Comparison of ENCODE assay signal across 12 cellular contexts in the genomic region with DNA sequence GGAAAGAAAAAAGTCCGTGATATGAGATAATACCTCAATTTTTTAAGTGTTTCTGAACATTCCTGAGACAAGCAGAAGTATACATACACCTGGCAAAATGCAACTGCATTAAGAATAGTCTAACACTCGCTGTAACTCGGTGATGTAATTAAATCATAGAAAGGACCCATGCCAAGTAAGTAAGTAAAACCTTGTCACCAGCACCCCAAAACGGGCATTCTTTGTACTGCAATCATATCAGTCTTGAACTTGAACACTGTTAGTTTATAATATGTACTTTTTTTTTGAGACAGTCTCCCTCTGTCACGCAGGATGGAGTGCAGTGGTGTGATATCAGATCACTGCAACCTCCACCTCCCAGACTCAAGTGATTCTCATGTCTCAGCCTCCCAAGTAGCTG. TPM values are rescaled to one million over a fixed set of nuclear protein-coding genes. Genes with fewer than 3 reads are reported as not detected.
DNase-seq lines count a peak whose midpoint lies in the region; ATAC-seq, FAIRE-seq and TF ChIP-seq lines count a peak whose summit lies in the region.
"Had no signal": no experiment of that assay in that cellular context is flagged by ENCODE, and none has a peak within 500 bp of the region (broad histone marks: within the 10 kb centered on the region; RNA-seq: fewer than 3 reads in every experiment).

No MANE protein-coding gene starts in this region.

- H3K14ac ChIP-seq in IMR-90 (replicated peaks; ENCODE audit: low read depth, low read length), result no peak overlapping the region

- TF ChIP-seq POLR2A in IMR-90 (IDR thresholded peaks at IDR 0.05; ENCODE audit: low read depth, low read length) (no peak), ovary (IDR thresholded peaks at IDR 0.05) (no peak)

- H2BK15ac ChIP-seq in IMR-90 (ENCODE audit: low read depth, low read length), result no peak overlapping the region

- H3K9me3 ChIP-seq in IMR-90 (ENCODE audit: control insufficient read depth, insufficient read depth, low read length) (no peaks in the 10 kb centered on the region), RWPE2 (ENCODE audit: severe bottlenecking) (no peaks in the 10 kb centered on the region), ovary (no peaks in the 10 kb centered on the region)
- H3K9me3 ChIP-seq: tibial artery had no signal

- no peak overlapping the region for H4K91ac ChIP-seq in IMR-90 (ENCODE audit: insufficient read depth, low read depth, low read length)

- H3K56ac ChIP-seq in IMR-90 (ENCODE audit: extremely low read depth, insufficient read depth, low read length), result no peak overlapping the region

- peaks cover 0 to 4% of the 10 kb centered on the region in 2 experiments; a peak in 1 of 4 replicates for H3K79me1 ChIP-seq in IMR-90 (ENCODE audit: low read depth in 1 of 2, low read length in 2 of 2)

- in situ Hi-C loops in IMR-90 (cut with MboI; ENCODE audit: low sequenced_read_pairs), result no loop called here

- no peak overlapping the region for H3K9ac ChIP-seq in IMR-90 (ENCODE audit: low read depth, low read length)

- no CpG with 5 or more reads among the region's 5 CpGs for WGBS in IMR-90 (ENCODE audit: extremely low coverage in 2 of 2, insufficient read length in 1 of 2), 2 experiments
- WGBS in ovary, 3 donors, result 51 to 59% (median 59%) methylated on average over 5 of the region's 5 CpGs

- no peak overlapping the region for H2BK20ac ChIP-seq in IMR-90 (ENCODE audit: low read depth, low read length)

- H3K9me1 ChIP-seq in IMR-90 (ENCODE audit: insufficient read depth, low read length), result 0 out of 2 replicates have a peak, but pooled peaks cover 5% of the 10 kb centered on the region

- H2AK9ac ChIP-seq in IMR-90 (replicated peaks; ENCODE audit: low read depth, low read length, poor library complexity), result no peak overlapping the region

- BruUV-seq in IMR-90 (replicated peaks; lab: Mats Ljungman, UMichigan), result no TSS peak

- no peak overlapping the region for H3K18ac ChIP-seq in IMR-90 (ENCODE audit: low read depth, low read length)

- TF ChIP-seq EP300 in ovary (IDR thresholded peaks at IDR 0.05), result no peak

- H3K36me3 ChIP-seq in IMR-90 (ENCODE audit: control insufficient read depth, insufficient read depth, low read length), result no peaks in the 10 kb centered on the region
- H3K36me3 ChIP-seq in RWPE2 (ENCODE audit: low read depth), result no peaks in the 10 kb centered on the region
- H3K36me3 ChIP-seq in ovary, result no peaks in the 10 kb centered on the region

- H2AFZ ChIP-seq in IMR-90 (replicated peaks; ENCODE audit: low read length, poor library complexity), result no peak overlapping the region

- dilution Hi-C loops in IMR-90 (cut with HindIII; ENCODE audit: low sequenced_read_pairs, unreplicated experiment), result no loop called here

- CTCF ChIA-PET in IMR-90 (lab: Yijun Ruan, JAX), result no interaction called here

- FAIRE-seq in frontal cortex (lab: Jason Lieb, UNC), result no peak

- no peak overlapping the region for H3K4me2 ChIP-seq in IMR-90 (ENCODE audit: low read depth, low read length)

- no peak overlapping the region for H2BK5ac ChIP-seq in IMR-90 (ENCODE audit: low read depth, low read length, poor library complexity, severe bottlenecking)

- TF ChIP-seq RAD21 in IMR-90 (IDR thresholded peaks at IDR 0.05; ENCODE audit: low read length), result peak; percentile 62

- H3K27ac ChIP-seq in IMR-90 (ENCODE audit: insufficient read depth, low read length) (no peak overlapping the region), RWPE2 (ENCODE audit: poor library complexity, severe bottlenecking) (no peak overlapping the region), ovary (no peak overlapping the region)
- H3K27ac ChIP-seq: tibial artery had no signal

- DNase-seq in AML-193 (lab: John Stamatoyannopoulos, UW) (peak; percentile 61 to 68), IMR-90 (peak; percentile 50), RWPE2 (ENCODE audit: low spot score) (no peak), fibroblast of mammary gland (ENCODE audit: low read depth) (peak; percentile 40), NCI-H1417 (lab: John Stamatoyannopoulos, UW) (no peak), ovary (no peak), frontal cortex (ENCODE audit: low spot score in 2 of 2) (no peak)
- DNase-seq: activated CD4-positive, alpha-beta T cell treated with anti-CD3 and anti-CD28 coated beads, Interleukin-2, amount 50 U/mL, for 1 hour; activated gamma-delta T cell; natural killer cell; tibial artery had no signal

- no peak overlapping the region for H2AK5ac ChIP-seq in IMR-90 (ENCODE audit: low read depth, low read length)

- no peak overlapping the region for H2BK120ac ChIP-seq in IMR-90 (ENCODE audit: low read depth, low read length)

- intact Hi-C loops in IMR-90 (cut with micrococcal nuclease), result loop anchor here (1.0 kb wide), 1 partner anchor 122 kb away; no protein-coding TSS in a partner anchor
- intact Hi-C loops in ovary (cut with DNase I), result no loop called here

- no peak overlapping the region for H4K5ac ChIP-seq in IMR-90 (ENCODE audit: low read depth, low read length)

- H3K27me3 ChIP-seq in IMR-90 (ENCODE audit: control insufficient read depth, insufficient read depth, low read length) (no peaks in the 10 kb centered on the region), RWPE2 (ENCODE audit: insufficient read depth, poor library complexity, severe bottlenecking) (no peaks in the 10 kb centered on the region), ovary (no peaks in the 10 kb centered on the region)
- H3K27me3 ChIP-seq: tibial artery had no signal

- TF ChIP-seq CTCF in IMR-90 (conservative IDR thresholded peaks at IDR 0.05; ENCODE audit: low read depth, low read length) (peak; percentile 47), RWPE2 (IDR thresholded peaks at IDR 0.05; ENCODE audit: poor library complexity, severe bottlenecking) (peak; percentile 81), fibroblast of mammary gland (conservative IDR thresholded peaks at IDR 0.05; ENCODE audit: control insufficient read depth, insufficient read depth, low read depth, low read length) (peak; percentile 12), ovary (IDR thresholded peaks at IDR 0.05) (no peak)

- H3K23ac ChIP-seq in IMR-90 (ENCODE audit: low read depth, low read length), result no peak overlapping the region

- H3K4me1 ChIP-seq in IMR-90 (ENCODE audit: control insufficient read depth, insufficient read depth, low read length) (peaks cover 5% of the 10 kb centered on the region; the same call in 1 of the 2 replicates), RWPE2 (ENCODE audit: insufficient read depth, poor library complexity, severe bottlenecking) (no peaks in the 10 kb centered on the region), ovary (ENCODE audit: insufficient read depth) (no peaks in the 10 kb centered on the region)
- H3K4me1 ChIP-seq: tibial artery had no signal

- POLR2A ChIA-PET in IMR-90 (lab: Charles Lee; ENCODE audit: unreplicated experiment), result no interaction called here

- H3K4me3 ChIP-seq in IMR-90 (ENCODE audit: insufficient read depth, low read depth, low read length) (no peak overlapping the region), RWPE2 (ENCODE audit: severe bottlenecking) (no peak overlapping the region), fibroblast of mammary gland (ENCODE audit: control insufficient read depth, low read depth, low read length) (no peak overlapping the region), ovary (no peak overlapping the region)
- H3K4me3 ChIP-seq: tibial artery had no signal

- no peak overlapping the region for H3K4ac ChIP-seq in IMR-90 (ENCODE audit: low read depth, low read length)

- no peak overlapping the region for H4K8ac ChIP-seq in IMR-90 (ENCODE audit: low read depth in 2 of 2, low read length in 2 of 2)

- H4K20me1 ChIP-seq in IMR-90 (ENCODE audit: insufficient read depth, low read length), result no peaks in the 10 kb centered on the region

- ATAC-seq in IMR-90 (ENCODE audit: low read depth) (peak; percentile 54), RWPE2 (ENCODE audit: low read depth) (peak; percentile 78), GM19023 (IDR thresholded peaks at IDR 0.05; ENCODE audit: unreplicated experiment) (no peak)
- ATAC-seq: natural killer cell had no signal

TF ChIP-seq in IMR-90, 13 proteins besides CTCF, POLR2A, EP300 and RAD21:
- peak; percentile 61 for TF ChIP-seq SMC3 (IDR thresholded peaks at IDR 0.05; ENCODE audit: low read depth, low read length)
- TF ChIP-seq MAFK (IDR thresholded peaks at IDR 0.05; ENCODE audit: low read depth, low read length), result no peak
TF ChIP-seq in IMR-90: peak in this region for 1.

RNA-seq across cellular contexts. Expression of a gene that starts 47.4 kb away (rescaled TPM):
- total RNA-seq in IMR-90 (2012; rRNA removed) (15.6 and 30.8 TPM in 2 replicates), ovary (10 to 100 TPM; 27.0 to 63.1 (median 56.9) TPM), frontal cortex (70.9 TPM)
- polyA plus RNA-seq in IMR-90 (2012; rRNA removed) (18.7 and 20.9 TPM in 2 replicates), ovary (10 to 100 TPM; 18.8 to 83.6 TPM)
- polyA plus RNA-seq in IMR-90 (2012; cell fraction: cytosol; rRNA removed), result 3.0 and 3.8 TPM in 2 replicates
- polyA plus RNA-seq in IMR-90 (2012; cell fraction: nucleus; rRNA removed; ENCODE audit: low replicate concordance), result 0.45 and 4.4 TPM in 2 replicates

Comparison
In these comparisons a context has a peak if more than half of its experiments do, and no peak if none do; other contexts are left out.
1. DNase-seq: peak in AML-193 (2 of 2), IMR-90 (single experiment) and fibroblast of mammary gland (single experiment); none in RWPE2 (single experiment), NCI-H1417 (0 of 3), ovary (0 of 5) and frontal cortex (0 of 2).
2. CTCF ChIP-seq: peak in IMR-90 (single experiment), RWPE2 (single experiment) and fibroblast of mammary gland (single experiment); none in ovary (0 of 3).